ENCODE assay signal across 20 cellular contexts in genomic region chr15:72493220-72493619, GRCh38. TPM values are rescaled to one million over a fixed set of nuclear protein-coding genes. Genes with fewer than 3 reads are reported as not detected.
DNase-seq lines count a peak whose midpoint lies in the region; ATAC-seq, FAIRE-seq and TF ChIP-seq lines count a peak whose summit lies in the region.
"Had no signal": no experiment of that assay in that cellular context is flagged by ENCODE, and none has a peak within 500 bp of the region (broad histone marks: within the 10 kb centered on the region; RNA-seq: fewer than 3 reads in every experiment).

No MANE protein-coding gene starts in this region.

- H2BK12ac ChIP-seq in trophoblast cell (ENCODE audit: low read length): no peak overlapping the region

- peak overlapping the region; percentile 24 for H3K4ac ChIP-seq in trophoblast cell (ENCODE audit: low read depth, low read length)

- H3K4me3 ChIP-seq in A549 (no peak overlapping the region), trophoblast cell (ENCODE audit: low read depth, low read length) (no peak overlapping the region), adrenal gland (no peak overlapping the region)
- H3K4me3 ChIP-seq: BLaER1 treated with 17β-estradiol and CSF1 and Interleukin-3, amounts not matched to agents 10 nM and 100 nM had no signal

- H3K36me3 ChIP-seq in trophoblast cell (ENCODE audit: control insufficient read depth in 1 of 2, insufficient read depth in 2 of 2, low read length in 2 of 2) (peaks cover 0 to 5% of the 10 kb centered on the region in 2 experiments), adrenal gland (replicated peaks in 1 of 2) (no peaks in the 10 kb centered on the region)

- H3K79me1 ChIP-seq in trophoblast cell (ENCODE audit: low read length): no peaks in the 10 kb centered on the region

- no peak for TF ChIP-seq RAD21 in A549 (conservative IDR thresholded peaks at IDR 0.05 in 1 of 2, IDR thresholded peaks at IDR 0.05 in 1 of 2)

- H3K9ac ChIP-seq in trophoblast cell (ENCODE audit: low read length): no peak overlapping the region
- H3K9ac ChIP-seq: BLaER1 treated with 17β-estradiol and CSF1 and Interleukin-3, amounts not matched to agents 10 nM and 100 nM had no signal

- H3K79me2 ChIP-seq in trophoblast cell (ENCODE audit: control insufficient read depth, insufficient read depth, low read length, poor library complexity): peaks cover 11% of the 10 kb centered on the region

- intact Hi-C loops in CD4-positive, alpha-beta T cell (cut with DNase I, micrococcal nuclease): loop anchor here in 1 of 2 experiments (5.0 kb wide), 1 partner anchor 36 kb away; no protein-coding TSS in a partner anchor
- intact Hi-C loops in adrenal gland (cut with DNase I): no loop called here

- no peak for TF ChIP-seq EP300 in A549 (IDR thresholded peaks at IDR 0.05)

- no peak overlapping the region for H2BK120ac ChIP-seq in trophoblast cell (ENCODE audit: insufficient read depth, low read length, poor library complexity)

- POLR2A ChIA-PET in A549 (lab: Yijun Ruan, JAX): no interaction called here
- POLR2A ChIA-PET in CD4-positive, alpha-beta T cell (lab: Charles Lee): interaction anchor here (1.1 kb wide), 1 partner anchor 11 kb away, joined by 5 read pairs; no protein-coding TSS in a partner anchor

- no peaks in the 10 kb centered on the region for H3K9me3 ChIP-seq in A549
- H3K9me3 ChIP-seq in CD4-positive, alpha-beta T cell (ENCODE audit: control insufficient read depth, low read length): no peaks in the 10 kb centered on the region
- H3K9me3 ChIP-seq in trophoblast cell (ENCODE audit: insufficient read depth, low read depth, low read length): no peaks in the 10 kb centered on the region
- no peaks in the 10 kb centered on the region for H3K9me3 ChIP-seq in adrenal gland (replicated peaks in 1 of 3)
- H3K9me3 ChIP-seq: BLaER1 treated with 17β-estradiol and CSF1 and Interleukin-3, amounts not matched to agents 10 nM and 100 nM had no signal

- peaks cover 96% of the 10 kb centered on the region for H3K4me1 Mint-ChIP-seq in CD4-positive, alpha-beta T cell (ENCODE audit: low read depth)
- peaks cover 42 to 72% of the 10 kb centered on the region in 2 donors for H3K4me1 Mint-ChIP-seq in effector memory CD8-positive, alpha-beta T cell (ENCODE audit: low read depth in 2 of 2)
- peaks cover 10% of the 10 kb centered on the region for H3K4me1 Mint-ChIP-seq in endothelial cell (ENCODE audit: unreplicated experiment)

- WGBS in A549 (ENCODE audit: missing lambda C conversion rate): 92% methylated on average over 2 of the region's 2 CpGs
- no CpG with 5 or more reads among the region's 2 CpGs for WGBS in trophoblast cell (ENCODE audit: extremely low coverage, insufficient coverage, insufficient read length)
- WGBS in adrenal gland, 4 donors: 73 to 87% (median 78%) methylated on average over 2 of the region's 2 CpGs

- H3K27ac ChIP-seq in A549 (no peak overlapping the region), trophoblast cell (ENCODE audit: low read depth, low read length) (no peak overlapping the region), adrenal gland (no peak overlapping the region)
- H3K27ac ChIP-seq in CD4-positive, alpha-beta T cell (ENCODE audit: low read depth, low read length): no peak overlapping the region
- H3K27ac ChIP-seq: BLaER1 treated with 17β-estradiol and CSF1 and Interleukin-3, amounts not matched to agents 10 nM and 100 nM had no signal

- no peak for FAIRE-seq in A549 (lab: Jason Lieb, UNC)
- FAIRE-seq: GM19239 had no signal

- no peaks in the 10 kb centered on the region for H3K27me3 Mint-ChIP-seq in CD4-positive, alpha-beta T cell
- H3K27me3 Mint-ChIP-seq in effector memory CD8-positive, alpha-beta T cell: no peaks in the 10 kb centered on the region
- peaks cover 2% of the 10 kb centered on the region for H3K27me3 Mint-ChIP-seq in endothelial cell (ENCODE audit: unreplicated experiment)
- H3K27me3 Mint-ChIP-seq: CD8-positive, alpha-beta memory T cell had no signal

- H3K23ac ChIP-seq in trophoblast cell (ENCODE audit: low read length): no peak overlapping the region

- no peaks in the 10 kb centered on the region for H3K9me3 Mint-ChIP-seq in CD4-positive, alpha-beta T cell
- no peaks in the 10 kb centered on the region for H3K9me3 Mint-ChIP-seq in effector memory CD8-positive, alpha-beta T cell
- H3K9me3 Mint-ChIP-seq in endothelial cell (ENCODE audit: unreplicated experiment): no peaks in the 10 kb centered on the region
- H3K9me3 Mint-ChIP-seq: CD8-positive, alpha-beta memory T cell had no signal

- no peaks in the 10 kb centered on the region for H3K27me3 ChIP-seq in CD4-positive, alpha-beta T cell (ENCODE audit: control insufficient read depth, insufficient read depth, low read length)
- no peaks in the 10 kb centered on the region for H3K27me3 ChIP-seq in trophoblast cell (ENCODE audit: insufficient read depth, low read length)
- H3K27me3 ChIP-seq in adrenal gland: no peaks in the 10 kb centered on the region
- H3K27me3 ChIP-seq: BLaER1 treated with 17β-estradiol and CSF1 and Interleukin-3, amounts not matched to agents 10 nM and 100 nM had no signal

- peak overlapping the region; percentile 46 for H3K4me3 Mint-ChIP-seq in CD4-positive, alpha-beta T cell
- H3K4me3 Mint-ChIP-seq in effector memory CD8-positive, alpha-beta T cell: peak overlapping the region; percentile 43 to 51
- no peak overlapping the region for H3K4me3 Mint-ChIP-seq in endothelial cell (ENCODE audit: unreplicated experiment)

- H3K4me1 ChIP-seq in A549 (peaks cover 65% of the 10 kb centered on the region), trophoblast cell (ENCODE audit: control insufficient read depth in 1 of 2, insufficient read depth in 2 of 2, low read length in 2 of 2) (no peaks in the 10 kb centered on the region), adrenal gland (replicated peaks in 1 of 2) (peaks cover 15 to 80% of the 10 kb centered on the region in 2 donors)

- no peak overlapping the region for H3K14ac ChIP-seq in trophoblast cell (ENCODE audit: low read length)

- no peak overlapping the region for H4K12ac ChIP-seq in trophoblast cell (ENCODE audit: low read depth, low read length)

- no peak overlapping the region for H4K91ac ChIP-seq in trophoblast cell (ENCODE audit: low read depth, low read length)

- H3K18ac ChIP-seq in trophoblast cell (ENCODE audit: low read length): no peak overlapping the region

- H4K8ac ChIP-seq in trophoblast cell (ENCODE audit: low read depth, low read length): no peak overlapping the region

- CTCF ChIA-PET in A549 (lab: Yijun Ruan, JAX): interaction anchor here (1.0 to 2.1 kb wide), 3 partner anchors 13 to 23 kb away, joined by 3 to 6 read pairs (median 3); no protein-coding TSS in a partner anchor
- CTCF ChIA-PET in CD4-positive, alpha-beta T cell (lab: Charles Lee): interaction anchor here (1.0 to 2.4 kb wide), 2 partner anchors 20 to 31 kb away, joined by 3 to 8 read pairs; no protein-coding TSS in a partner anchor

- peak overlapping the region; percentile 4 for H3K27ac Mint-ChIP-seq in CD4-positive, alpha-beta T cell
- H3K27ac Mint-ChIP-seq in effector memory CD8-positive, alpha-beta T cell: no peak overlapping the region
- H3K27ac Mint-ChIP-seq in endothelial cell (ENCODE audit: unreplicated experiment): no peak overlapping the region

- H2AK5ac ChIP-seq in trophoblast cell (ENCODE audit: low read length): no peak overlapping the region

- DNase-seq in A549 (ENCODE audit: low read depth in 1 of 2, low spot score in 1 of 2): no peak
- no peak for DNase-seq in CD4-positive, alpha-beta T cell
- no peak for DNase-seq in effector memory CD8-positive, alpha-beta T cell
- DNase-seq in trophoblast cell: no peak
- no peak for DNase-seq in kidney glomerular epithelial cell (lab: John Stamatoyannopoulos, UW)
- DNase-seq in cerebellar cortex (ENCODE audit: low spot score): no peak
- no peak for DNase-seq in endothelial cell (ENCODE audit: low spot score)
- no peak for DNase-seq in adrenal gland
- DNase-seq: CD8-positive, alpha-beta memory T cell; DMS53; GF-D8; Kasumi-1; NCI-H1694; NCI-H2081 treated with DMSO at 0.1 percent for 48 hours; NCI-H446; NCI-H526; PC-3; Right ventricle myocardium superior had no signal

- no peak for ATAC-seq in A549
- ATAC-seq in CD4-positive, alpha-beta T cell (ENCODE audit: poor library complexity): no peak
- ATAC-seq in effector memory CD8-positive, alpha-beta T cell (replicated peaks): peak; percentile 9
- ATAC-seq: PC-3 had no signal

- H3K4me2 ChIP-seq in A549 (peak overlapping the region; percentile 60), trophoblast cell (ENCODE audit: low read length) (no peak overlapping the region)

- TF ChIP-seq CTCF in A549 (IDR thresholded peaks at IDR 0.05): no peak
- TF ChIP-seq CTCF in CD4-positive, alpha-beta T cell (IDR thresholded peaks at IDR 0.05): no peak
- no peak for TF ChIP-seq CTCF in endothelial cell (IDR thresholded peaks at IDR 0.05; ENCODE audit: unreplicated experiment)
- TF ChIP-seq CTCF in adrenal gland (IDR thresholded peaks at IDR 0.05): no peak

- no peak overlapping the region for H2AFZ ChIP-seq in trophoblast cell (ENCODE audit: insufficient read depth, low read length, poor library complexity)

- no peak for TF ChIP-seq POLR2A in A549 (IDR thresholded peaks at IDR 0.05; ENCODE audit: low read length)
- no peak for TF ChIP-seq POLR2A in adrenal gland (IDR thresholded peaks at IDR 0.05)

- H3K36me3 Mint-ChIP-seq in CD4-positive, alpha-beta T cell (ENCODE audit: low read depth): peaks cover 34% of the 10 kb centered on the region
- H3K36me3 Mint-ChIP-seq in effector memory CD8-positive, alpha-beta T cell (ENCODE audit: insufficient read depth): peaks cover 31% of the 10 kb centered on the region
- peaks cover 2% of the 10 kb centered on the region for H3K36me3 Mint-ChIP-seq in endothelial cell (ENCODE audit: low read depth, unreplicated experiment)

- H2BK5ac ChIP-seq in trophoblast cell (ENCODE audit: low read depth, low read length, poor library complexity): no peak overlapping the region

TF ChIP-seq in A549, 52 proteins besides CTCF, POLR2A, EP300 and RAD21 (continues in another document):
- no peak for TF ChIP-seq MAFK (IDR thresholded peaks at IDR 0.05; ENCODE audit: partially characterized antibody)
- no peak for TF ChIP-seq PHF8 (IDR thresholded peaks at IDR 0.05; ENCODE audit: borderline replicate concordance, low read depth)
- no peak for TF ChIP-seq TP53 (CRISPR knock-in tag; IDR thresholded peaks at IDR 0.05)
- TF ChIP-seq KDM1A (IDR thresholded peaks at IDR 0.05; ENCODE audit: low read depth): no peak
- TF ChIP-seq SREBF2 (IDR thresholded peaks at IDR 0.05): no peak
- no peak for TF ChIP-seq RCOR1 (IDR thresholded peaks at IDR 0.05; ENCODE audit: low read depth, low read length)

RNA-seq across cellular contexts. Expression of gene ARIH1, which starts 19.1 kb away (rescaled TPM):
- 127 and 138 TPM in 2 replicates for polyA plus RNA-seq in A549 (2011; rRNA removed)
- polyA plus RNA-seq in A549 (2012; cell fraction: cytosol; rRNA removed): 34.6 and 34.8 TPM in 2 replicates
- 39.2 and 46.0 TPM in 2 replicates for polyA plus RNA-seq in A549 (2012; cell fraction: nucleus; rRNA removed)
- polyA plus RNA-seq in A549 (2017; fragmentation: RNase III; extraction: RNeasy Plus Mini Kit Qiagen cat#74134 plus additional on column Dnase treatment): 92.6 to 95.5 TPM (median 94.7 TPM) in 3 replicates
- polyA minus RNA-seq in A549 (2011; rRNA and poly(A)+ RNA removed): 146 and 162 TPM in 2 replicates
- 100 to 1,000 TPM; 281 to 283 TPM for total RNA-seq in CD4-positive, alpha-beta T cell
- polyA plus RNA-seq in trophoblast cell (2013): 204 and 206 TPM in 2 replicates
- 184 TPM for total RNA-seq in endothelial cell (ENCODE audit: unreplicated experiment)
- total RNA-seq in adrenal gland: 100 to 1,000 TPM in 4 of 8 donors, 10 to 100 TPM in 4; 22.6 to 159 (median 98.7) TPM
- polyA plus RNA-seq in adrenal gland: 10 to 100 TPM; 18.3 to 68.3 (median 28.7) TPM
